ENCODE assay signal across 1 cellular context in the genomic region with DNA sequence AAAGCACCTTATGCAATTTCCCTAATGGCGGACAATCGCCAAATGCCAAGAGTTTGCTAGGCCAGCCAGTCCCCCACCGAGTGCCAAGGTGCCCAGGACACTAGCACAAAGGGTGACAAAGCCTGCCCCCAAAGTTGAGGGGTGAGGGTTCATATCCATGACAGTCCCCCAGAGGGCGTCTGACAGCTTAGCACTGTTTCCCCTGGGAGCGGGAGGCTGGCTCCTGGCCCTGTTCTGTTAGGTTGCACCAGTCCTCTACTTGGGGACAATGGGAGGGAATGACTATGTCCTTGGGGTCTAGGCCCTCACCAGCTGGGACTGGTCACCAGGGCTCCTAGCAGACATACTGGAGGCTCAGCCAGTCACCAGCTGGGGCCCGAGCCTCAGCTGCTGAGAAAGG.
TF ChIP-seq lines count a peak whose summit lies in the region.

No MANE protein-coding gene starts in this region.

TF ChIP-seq in GM23338, 12 proteins besides CTCF, POLR2A, EP300 and RAD21 (continued from another document):
- TF ChIP-seq, protein P1, sequence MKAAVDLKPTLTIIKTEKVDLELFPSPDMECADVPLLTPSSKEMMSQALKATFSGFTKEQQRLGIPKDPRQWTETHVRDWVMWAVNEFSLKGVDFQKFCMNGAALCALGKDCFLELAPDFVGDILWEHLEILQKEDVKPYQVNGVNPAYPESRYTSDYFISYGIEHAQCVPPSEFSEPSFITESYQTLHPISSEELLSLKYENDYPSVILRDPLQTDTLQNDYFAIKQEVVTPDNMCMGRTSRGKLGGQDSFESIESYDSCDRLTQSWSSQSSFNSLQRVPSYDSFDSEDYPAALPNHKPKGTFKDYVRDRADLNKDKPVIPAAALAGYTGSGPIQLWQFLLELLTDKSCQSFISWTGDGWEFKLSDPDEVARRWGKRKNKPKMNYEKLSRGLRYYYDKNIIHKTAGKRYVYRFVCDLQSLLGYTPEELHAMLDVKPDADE (IDR thresholded peaks at IDR 0.05), result no peak
- TF ChIP-seq CREB1 (CRISPR knock-in tag; IDR thresholded peaks at IDR 0.05; ENCODE audit: low read depth) (no peak), NANOG (IDR thresholded peaks at IDR 0.05; ENCODE audit: borderline replicate concordance) (no peak), POLR2AphosphoS5 (IDR thresholded peaks at IDR 0.05; ENCODE audit: low read depth) (no peak), ZNF114 (CRISPR knock-in tag; IDR thresholded peaks at IDR 0.05) (no peak), STAT1 (IDR thresholded peaks at IDR 0.05; ENCODE audit: unreplicated experiment) (no peak)
- TF ChIP-seq, protein P2, sequence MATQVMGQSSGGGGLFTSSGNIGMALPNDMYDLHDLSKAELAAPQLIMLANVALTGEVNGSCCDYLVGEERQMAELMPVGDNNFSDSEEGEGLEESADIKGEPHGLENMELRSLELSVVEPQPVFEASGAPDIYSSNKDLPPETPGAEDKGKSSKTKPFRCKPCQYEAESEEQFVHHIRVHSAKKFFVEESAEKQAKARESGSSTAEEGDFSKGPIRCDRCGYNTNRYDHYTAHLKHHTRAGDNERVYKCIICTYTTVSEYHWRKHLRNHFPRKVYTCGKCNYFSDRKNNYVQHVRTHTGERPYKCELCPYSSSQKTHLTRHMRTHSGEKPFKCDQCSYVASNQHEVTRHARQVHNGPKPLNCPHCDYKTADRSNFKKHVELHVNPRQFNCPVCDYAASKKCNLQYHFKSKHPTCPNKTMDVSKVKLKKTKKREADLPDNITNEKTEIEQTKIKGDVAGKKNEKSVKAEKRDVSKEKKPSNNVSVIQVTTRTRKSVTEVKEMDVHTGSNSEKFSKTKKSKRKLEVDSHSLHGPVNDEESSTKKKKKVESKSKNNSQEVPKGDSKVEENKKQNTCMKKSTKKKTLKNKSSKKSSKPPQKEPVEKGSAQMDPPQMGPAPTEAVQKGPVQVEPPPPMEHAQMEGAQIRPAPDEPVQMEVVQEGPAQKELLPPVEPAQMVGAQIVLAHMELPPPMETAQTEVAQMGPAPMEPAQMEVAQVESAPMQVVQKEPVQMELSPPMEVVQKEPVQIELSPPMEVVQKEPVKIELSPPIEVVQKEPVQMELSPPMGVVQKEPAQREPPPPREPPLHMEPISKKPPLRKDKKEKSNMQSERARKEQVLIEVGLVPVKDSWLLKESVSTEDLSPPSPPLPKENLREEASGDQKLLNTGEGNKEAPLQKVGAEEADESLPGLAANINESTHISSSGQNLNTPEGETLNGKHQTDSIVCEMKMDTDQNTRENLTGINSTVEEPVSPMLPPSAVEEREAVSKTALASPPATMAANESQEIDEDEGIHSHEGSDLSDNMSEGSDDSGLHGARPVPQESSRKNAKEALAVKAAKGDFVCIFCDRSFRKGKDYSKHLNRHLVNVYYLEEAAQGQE (IDR thresholded peaks at IDR 0.05; ENCODE audit: unreplicated experiment), result no peak
